In genomic region chr20:39010496-39010895, GRCh38 we compare ENCODE assay signal across 1 cellular context.
TF ChIP-seq lines count a peak whose summit lies in the region.

No MANE protein-coding gene starts in this region.

TF ChIP-seq in H1, 55 proteins besides CTCF, POLR2A, EP300 and RAD21 (continued from another document):
- TF ChIP-seq TCF12 (IDR thresholded peaks at IDR 0.05; ENCODE audit: low read depth, low read length): no peak
- no peak for TF ChIP-seq CBX8 (IDR thresholded peaks at IDR 0.05; ENCODE audit: borderline replicate concordance, low read depth, low read length)
- no peak for TF ChIP-seq ATF3 (IDR thresholded peaks at IDR 0.05; ENCODE audit: insufficient read depth, low read depth, low read length)
- no peak for TF ChIP-seq CREB1 (IDR thresholded peaks at IDR 0.05)
